In the genomic region with DNA sequence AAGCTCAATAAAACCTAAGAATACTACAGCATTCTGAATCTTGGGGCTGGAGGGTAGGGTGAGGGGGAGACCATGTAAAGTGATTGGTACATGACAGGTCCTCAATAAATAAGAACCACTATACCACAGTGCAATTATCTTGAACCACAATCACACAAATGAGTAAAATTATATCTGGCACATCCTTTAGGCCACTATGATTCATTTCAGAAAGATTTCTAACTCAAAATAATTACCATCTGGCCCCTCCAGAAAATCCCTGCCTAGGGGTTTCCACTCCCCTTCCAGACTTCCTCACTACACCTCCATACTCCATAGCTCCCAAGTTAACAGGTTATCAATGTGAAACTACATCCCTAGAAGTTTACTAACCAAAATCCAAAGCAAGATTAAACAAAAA, we compare ENCODE assay signal across 13 cellular contexts. TPM values are rescaled to one million over a fixed set of nuclear protein-coding genes. Genes with fewer than 3 reads are reported as not detected.
DNase-seq lines count a peak whose midpoint lies in the region; ATAC-seq, FAIRE-seq and TF ChIP-seq lines count a peak whose summit lies in the region.
"Had no signal": no experiment of that assay in that cellular context is flagged by ENCODE, and none has a peak within 500 bp of the region (broad histone marks: within the 10 kb centered on the region; RNA-seq: fewer than 3 reads in every experiment).

No MANE protein-coding gene starts in this region.

- DNase-seq in DND-41 (no peak), GM19239 (ENCODE audit: insufficient read length, low spot score) (no peak), SK-N-SH (peak; percentile 10), adrenal gland (no peak), Peyer's patch (no peak), putamen (ENCODE audit: low spot score) (no peak)
- DNase-seq in naive thymus-derived CD8-positive, alpha-beta T cell, result no peak
- DNase-seq: activated CD8-positive, alpha-beta memory T cell treated with anti-CD3 and anti-CD28 coated beads, Interleukin-2, amount 50 U/mL, for 4 hours; DMS 273 treated with DMSO at 0.1 percent for 48 hours; KBM-7 had no signal

- H3K4me1 ChIP-seq in DND-41 (ENCODE audit: insufficient read depth, low read length) (no peaks in the 10 kb centered on the region), SK-N-SH (ENCODE audit: control insufficient read depth in 1 of 2, insufficient read depth in 2 of 2, low read depth in 1 of 2, low read length in 1 of 2) (no peaks in the 10 kb centered on the region; a peak in 1 of 4 replicates), adrenal gland (replicated peaks in 1 of 2) (peaks cover 24 to 60% of the 10 kb centered on the region in 2 donors), Peyer's patch (peaks cover 3 to 38% (median 5%) of the 10 kb centered on the region in 4 donors)

- POLR2A ChIA-PET in SK-N-SH (lab: Yijun Ruan, JAX), result no interaction called here
- POLR2A ChIA-PET in naive thymus-derived CD8-positive, alpha-beta T cell (lab: Charles Lee), result interaction anchor here (1.2 kb wide), 1 partner anchor 20 kb away, joined by 3 read pairs; a partner anchor contains a TSS

- FAIRE-seq in GM19239 (lab: Jason Lieb, UNC), result peak; percentile 48
- FAIRE-seq: colon had no signal

- no peaks in the 10 kb centered on the region for H3K9me3 Mint-ChIP-seq in naive thymus-derived CD8-positive, alpha-beta T cell

- no peak for TF ChIP-seq CTCF in DND-41 (IDR thresholded peaks at IDR 0.05; ENCODE audit: borderline replicate concordance, extremely low read depth, low read length, poor library complexity, severe bottlenecking)
- no peak for TF ChIP-seq CTCF in SK-N-SH (IDR thresholded peaks at IDR 0.05)
- TF ChIP-seq CTCF in adrenal gland (IDR thresholded peaks at IDR 0.05), result no peak
- TF ChIP-seq CTCF in Peyer's patch (IDR thresholded peaks at IDR 0.05), result no peak

- H3K4me3 ChIP-seq in DND-41 (ENCODE audit: low read depth in 1 of 2, low read length in 2 of 2), result no peak overlapping the region
- H3K4me3 ChIP-seq in SK-N-SH (ENCODE audit: low read depth in 2 of 2, low read length in 1 of 2), result no peak overlapping the region
- no peak overlapping the region for H3K4me3 ChIP-seq in adrenal gland
- H3K4me3 ChIP-seq in Peyer's patch, result no peak overlapping the region
- H3K4me3 ChIP-seq: skin epidermis had no signal

- no peak for TF ChIP-seq RAD21 in SK-N-SH (IDR thresholded peaks at IDR 0.05; ENCODE audit: low read length)

- no peaks in the 10 kb centered on the region for H3F3A ChIP-seq in SK-N-SH (replicated peaks; ENCODE audit: insufficient read depth)

- no peaks in the 10 kb centered on the region for H3K27me3 Mint-ChIP-seq in naive thymus-derived CD8-positive, alpha-beta T cell

- peak; percentile 10 to 13; a peak in 1 of 4 replicates for TF ChIP-seq EP300 in SK-N-SH (IDR thresholded peaks at IDR 0.05; ENCODE audit: borderline replicate concordance in 1 of 2, low read depth in 1 of 2, low read length in 1 of 2)

- no peak overlapping the region for H3K9ac ChIP-seq in DND-41 (ENCODE audit: low read depth, low read length)
- no peak overlapping the region for H3K9ac ChIP-seq in SK-N-SH

- H3K79me2 ChIP-seq in DND-41 (ENCODE audit: insufficient read depth, low read length), result peaks cover 78% of the 10 kb centered on the region
- H3K79me2 ChIP-seq in SK-N-SH (ENCODE audit: insufficient read depth), result peaks cover 98% of the 10 kb centered on the region

- H3K36me3 ChIP-seq in DND-41 (ENCODE audit: insufficient read depth, low read length), result peaks cover 38% of the 10 kb centered on the region
- H3K36me3 ChIP-seq in SK-N-SH (replicated peaks in 1 of 2; ENCODE audit: control insufficient read depth in 1 of 2, insufficient read depth in 2 of 2, low read length in 1 of 2), result peaks cover 13 to 20% of the 10 kb centered on the region in 2 experiments
- peaks cover 0 to 22% of the 10 kb centered on the region in 2 donors for H3K36me3 ChIP-seq in adrenal gland (replicated peaks in 1 of 2)
- peaks cover 0 to 28% (median 0%) of the 10 kb centered on the region in 3 donors for H3K36me3 ChIP-seq in Peyer's patch

- CTCF ChIA-PET in SK-N-SH (lab: Yijun Ruan, JAX), result interaction anchor here (1.0 kb wide), 1 partner anchor 20 kb away, joined by 3 read pairs; no protein-coding TSS in a partner anchor

- H3K27ac ChIP-seq in DND-41 (ENCODE audit: low read length) (no peak overlapping the region), SK-N-SH (ENCODE audit: low read depth in 2 of 2, low read length in 1 of 2) (peak overlapping the region in 1 of 2 experiments; percentile 14; a peak in 1 of 4 replicates), adrenal gland (no peak overlapping the region), Peyer's patch (no peak overlapping the region)

- H4K20me1 ChIP-seq in DND-41 (ENCODE audit: insufficient read depth, low read length) (peaks cover 20% of the 10 kb centered on the region; the same call in 1 of the 2 replicates), SK-N-SH (ENCODE audit: insufficient read depth) (peaks cover 86% of the 10 kb centered on the region)

- no peaks in the 10 kb centered on the region for H3K9me2 ChIP-seq in SK-N-SH

- TF ChIP-seq POLR2A in adrenal gland (IDR thresholded peaks at IDR 0.05) (no peak), Peyer's patch (IDR thresholded peaks at IDR 0.05) (no peak)

- H3K4me1 Mint-ChIP-seq in naive thymus-derived CD8-positive, alpha-beta T cell, result peaks cover 22 to 70% (median 56%) of the 10 kb centered on the region in 4 donors

- intact Hi-C loops in adrenal gland (cut with DNase I), result no loop called here

- H3K4me3 Mint-ChIP-seq in naive thymus-derived CD8-positive, alpha-beta T cell, result peak overlapping the region in 1 of 10 donors; percentile 11

- H3K4me2 ChIP-seq in DND-41 (ENCODE audit: insufficient read depth, low read length) (no peak overlapping the region), SK-N-SH (peak overlapping the region; percentile 37)

- ATAC-seq in DND-41 (ENCODE audit: insufficient read depth, low read depth) (0 out of 3 replicates have a peak, but pooled peaks have one; percentile 29), GM21717 (IDR thresholded peaks at IDR 0.05; ENCODE audit: unreplicated experiment) (no peak)
- no peak for ATAC-seq in naive thymus-derived CD8-positive, alpha-beta T cell

- H3K27me3 ChIP-seq in DND-41 (ENCODE audit: insufficient read depth, low read length, poor library complexity) (no peaks in the 10 kb centered on the region), SK-N-SH (ENCODE audit: insufficient read depth) (no peaks in the 10 kb centered on the region), adrenal gland (no peaks in the 10 kb centered on the region), Peyer's patch (no peaks in the 10 kb centered on the region)

- no peaks in the 10 kb centered on the region for H3K9me3 ChIP-seq in DND-41 (ENCODE audit: insufficient read depth, low read length, severe bottlenecking)
- no peaks in the 10 kb centered on the region for H3K9me3 ChIP-seq in SK-N-SH
- no peaks in the 10 kb centered on the region for H3K9me3 ChIP-seq in adrenal gland (replicated peaks in 1 of 3)
- H3K9me3 ChIP-seq in Peyer's patch, result no peaks in the 10 kb centered on the region

- H3K36me3 Mint-ChIP-seq in naive thymus-derived CD8-positive, alpha-beta T cell, result peaks cover 9 to 60% (median 23%) of the 10 kb centered on the region in 3 donors

- H2AFZ ChIP-seq in DND-41 (ENCODE audit: low read depth, low read length) (no peak overlapping the region), SK-N-SH (ENCODE audit: low read depth) (no peak overlapping the region)

- H3K27ac Mint-ChIP-seq in naive thymus-derived CD8-positive, alpha-beta T cell, result peak overlapping the region in 9 of 10 donors; percentile 37 to 87 (median 56)

TF ChIP-seq in SK-N-SH, 30 proteins besides CTCF, POLR2A, EP300 and RAD21:
- TF ChIP-seq, protein P1, sequence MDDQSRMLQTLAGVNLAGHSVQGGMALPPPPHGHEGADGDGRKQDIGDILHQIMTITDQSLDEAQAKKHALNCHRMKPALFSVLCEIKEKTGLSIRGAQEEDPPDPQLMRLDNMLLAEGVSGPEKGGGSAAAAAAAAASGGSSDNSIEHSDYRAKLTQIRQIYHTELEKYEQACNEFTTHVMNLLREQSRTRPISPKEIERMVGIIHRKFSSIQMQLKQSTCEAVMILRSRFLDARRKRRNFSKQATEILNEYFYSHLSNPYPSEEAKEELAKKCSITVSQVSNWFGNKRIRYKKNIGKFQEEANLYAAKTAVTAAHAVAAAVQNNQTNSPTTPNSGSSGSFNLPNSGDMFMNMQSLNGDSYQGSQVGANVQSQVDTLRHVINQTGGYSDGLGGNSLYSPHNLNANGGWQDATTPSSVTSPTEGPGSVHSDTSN (IDR thresholded peaks at IDR 0.05), result peak; percentile 80
- TF ChIP-seq FOSL2 (IDR thresholded peaks at IDR 0.05; ENCODE audit: borderline replicate concordance, low read depth) (peak; percentile 18; the same call in 1 of the 2 replicates), NFIC (IDR thresholded peaks at IDR 0.05; ENCODE audit: borderline replicate concordance) (no peak), TCF12 (IDR thresholded peaks at IDR 0.05) (peak; percentile 58), YY1 (IDR thresholded peaks at IDR 0.05; ENCODE audit: low read depth) (no peak)
TF ChIP-seq in SK-N-SH: peak in this region for 3.

RNA-seq across cellular contexts. Expression of a gene that starts 19.7 kb away (rescaled TPM):
- polyA plus RNA-seq in SK-N-SH (2012; rRNA removed), result 12.3 and 19.0 TPM in 2 replicates
- 28.5 and 31.7 TPM in 2 replicates for polyA plus RNA-seq in SK-N-SH (2012; cell fraction: cytosol; rRNA removed)
- polyA plus RNA-seq in SK-N-SH (2012; cell fraction: nucleus; rRNA removed), result 22.4 and 25.4 TPM in 2 replicates
- 10 to 100 TPM; 57.4 to 58.0 TPM for total RNA-seq in naive thymus-derived CD8-positive, alpha-beta T cell
- polyA plus RNA-seq in naive thymus-derived CD8-positive, alpha-beta T cell, result 10 to 100 TPM; 20.2 to 33.4 (median 27.2) TPM
- total RNA-seq in adrenal gland, result 10 to 100 TPM; 23.9 to 70.2 (median 55.5) TPM
- polyA plus RNA-seq in adrenal gland, result 10 to 100 TPM; 22.8 to 60.0 (median 31.1) TPM
- total RNA-seq in Peyer's patch, result 10 to 100 TPM; 24.6 to 38.2 (median 28.3) TPM
